In the genomic region with DNA sequence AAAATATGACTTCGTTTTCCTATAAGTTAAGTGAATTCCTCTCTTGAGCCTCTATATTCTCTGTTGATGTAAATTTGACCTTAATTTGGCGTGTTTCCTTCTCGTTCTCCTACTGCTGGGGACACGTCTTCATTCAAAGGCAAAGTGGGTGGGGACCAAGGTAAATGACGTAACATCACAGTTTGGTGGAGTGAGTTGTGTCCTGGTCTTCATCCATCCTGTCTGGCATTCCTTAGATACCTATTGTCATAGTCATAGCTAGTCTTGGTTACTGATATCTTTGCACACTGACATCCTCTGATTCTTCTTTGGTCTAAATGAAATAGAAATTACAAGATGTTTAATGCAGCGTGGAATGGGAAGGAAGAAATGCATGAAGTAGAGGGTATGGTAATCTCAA, we compare ENCODE assay signal across 15 cellular contexts.
DNase-seq lines count a peak whose midpoint lies in the region; ATAC-seq and TF ChIP-seq lines count a peak whose summit lies in the region.
"Had no signal": no experiment of that assay in that cellular context is flagged by ENCODE, and none has a peak within 500 bp of the region (broad histone marks: within the 10 kb centered on the region; RNA-seq: fewer than 3 reads in every experiment).

No MANE protein-coding gene starts in this region.

- peak; percentile 59; the same call in 2 of the 3 replicates for ATAC-seq in SK-N-SH treated with all-trans-retinoic acid at 6 μM for 48 hours
- ATAC-seq: activated CD8-positive, alpha-beta T cell treated with anti-CD3 and anti-CD28 coated beads, Interleukin-2, amount 10 ng/mL, durations not matched to agents 7 days and 5 days; Panc1 had no signal

- no peak overlapping the region for H2BK5ac ChIP-seq in trophoblast cell (ENCODE audit: low read depth, low read length, poor library complexity)

- H3K79me1 ChIP-seq in trophoblast cell (ENCODE audit: low read length) = peaks cover 4% of the 10 kb centered on the region

- H2AFZ ChIP-seq in SK-N-SH (ENCODE audit: low read depth) (no peak overlapping the region), PC-9 (no peak overlapping the region), trophoblast cell (ENCODE audit: insufficient read depth, low read length, poor library complexity) (no peak overlapping the region)

- no peaks in the 10 kb centered on the region for H4K20me1 ChIP-seq in SK-N-SH (ENCODE audit: insufficient read depth)
- 0 out of 2 replicates have a peak, but pooled peaks cover 3% of the 10 kb centered on the region for H4K20me1 ChIP-seq in PC-9 (ENCODE audit: insufficient read depth)

- no peak overlapping the region for H4K8ac ChIP-seq in trophoblast cell (ENCODE audit: low read depth, low read length)

- 88% methylated on average over 6 of the region's 6 CpGs for WGBS in SK-N-SH (ENCODE audit: low lambda C conversion rate)
- no CpG with 5 or more reads among the region's 6 CpGs for WGBS in trophoblast cell (ENCODE audit: extremely low coverage, insufficient coverage, insufficient read length)

- H3F3A ChIP-seq in SK-N-SH (replicated peaks; ENCODE audit: insufficient read depth) (no peaks in the 10 kb centered on the region), PC-9 (ENCODE audit: insufficient read depth, low read depth) (no peaks in the 10 kb centered on the region)

- no peak overlapping the region for H2BK120ac ChIP-seq in trophoblast cell (ENCODE audit: insufficient read depth, low read length, poor library complexity)

- no peak overlapping the region for H2AK5ac ChIP-seq in trophoblast cell (ENCODE audit: low read length)

- POLR2A ChIA-PET in SK-N-SH (lab: Yijun Ruan, JAX) (no interaction called here), PC-9 (lab: Charles Lee; ENCODE audit: unreplicated experiment) (no interaction called here)

- no peaks in the 10 kb centered on the region for H3K9me3 Mint-ChIP-seq in T-helper 2 cell treated with Interferon-gamma antibody and Interleukin-4, amounts not matched to agents 5 μg/mL and 100 μg/mL, for 36 hours
- H3K9me3 Mint-ChIP-seq: central memory CD8-positive, alpha-beta T cell had no signal

- H2BK12ac ChIP-seq in trophoblast cell (ENCODE audit: low read length) = no peak overlapping the region

- H3K9me3 ChIP-seq in SK-N-SH = no peaks in the 10 kb centered on the region
- H3K9me3 ChIP-seq in PC-9 (ENCODE audit: insufficient read depth, low read depth) = no peaks in the 10 kb centered on the region
- no peaks in the 10 kb centered on the region for H3K9me3 ChIP-seq in trophoblast cell (ENCODE audit: insufficient read depth, low read depth, low read length)
- no peaks in the 10 kb centered on the region for H3K9me3 ChIP-seq in effector memory CD4-positive, alpha-beta T cell (ENCODE audit: control insufficient read depth, low read length)

- TF ChIP-seq EP300 in SK-N-SH (IDR thresholded peaks at IDR 0.05; ENCODE audit: borderline replicate concordance in 1 of 2, low read depth in 1 of 2, low read length in 1 of 2) = no peak

- H3K36me3 Mint-ChIP-seq in T-helper 2 cell treated with Interferon-gamma antibody and Interleukin-4, amounts not matched to agents 5 μg/mL and 100 μg/mL, for 36 hours (ENCODE audit: low read depth) = peaks cover 2% of the 10 kb centered on the region

- H3K4me1 ChIP-seq in SK-N-SH (ENCODE audit: control insufficient read depth in 1 of 2, insufficient read depth in 2 of 2, low read depth in 1 of 2, low read length in 1 of 2) = no peaks in the 10 kb centered on the region
- H3K4me1 ChIP-seq in PC-9 (replicated peaks; ENCODE audit: insufficient read depth) = no peaks in the 10 kb centered on the region
- peaks cover 0 to 5% of the 10 kb centered on the region in 2 experiments for H3K4me1 ChIP-seq in trophoblast cell (ENCODE audit: control insufficient read depth in 1 of 2, insufficient read depth in 2 of 2, low read length in 2 of 2)
- no peaks in the 10 kb centered on the region for H3K4me1 ChIP-seq in effector memory CD4-positive, alpha-beta T cell (ENCODE audit: control insufficient read depth, insufficient read depth, low read length, poor library complexity, severe bottlenecking)

- TF ChIP-seq CTCF in SK-N-SH (IDR thresholded peaks at IDR 0.05) = no peak
- no peak for TF ChIP-seq CTCF in PC-9 (conservative IDR thresholded peaks at IDR 0.05)
- TF ChIP-seq CTCF in epithelial cell of esophagus (IDR thresholded peaks at IDR 0.05; ENCODE audit: insufficient read depth, low read depth, low read length, missing control alignments) = no peak

- H3K4me3 Mint-ChIP-seq in T-helper 2 cell treated with Interferon-gamma antibody and Interleukin-4, amounts not matched to agents 5 μg/mL and 100 μg/mL, for 36 hours = no peak overlapping the region
- H3K4me3 Mint-ChIP-seq: activated CD8-positive, alpha-beta T cell treated with anti-CD3 and anti-CD28 coated beads, Interleukin-2, amount 10 ng/mL, durations not matched to agents 7 days and 5 days; central memory CD8-positive, alpha-beta T cell had no signal

- no peak overlapping the region for H3K14ac ChIP-seq in trophoblast cell (ENCODE audit: low read length)

- no peak for TF ChIP-seq RAD21 in SK-N-SH (IDR thresholded peaks at IDR 0.05; ENCODE audit: low read length)

- DNase-seq in SK-N-SH (no peak), PC-9 (peak in 1 of 2 experiments; percentile 48), epithelial cell of esophagus (ENCODE audit: low read depth) (peak; percentile 42), trophoblast cell (peak in 1 of 2 donors; percentile 42)
- no peak for DNase-seq in effector memory CD4-positive, alpha-beta T cell
- no peak for DNase-seq in activated CD4-positive, alpha-beta T cell treated with anti-CD3 and anti-CD28 coated beads for 4 hours
- no peak for DNase-seq in T-helper 2 cell treated with Interferon-gamma antibody and Interleukin-4, amounts not matched to agents 5 μg/mL and 100 μg/mL, for 36 hours (ENCODE audit: low spot score)
- DNase-seq: activated CD8-positive, alpha-beta T cell treated with anti-CD3 and anti-CD28 coated beads, Interleukin-2, amount 10 ng/mL, durations not matched to agents 7 days and 5 days; activated gamma-delta T cell treated with Interleukin-2 at 50 U/mL for 16 hours; Calu3; NCI-H446 treated with DMSO at 0.1 percent for 48 hours had no signal

- H3K23ac ChIP-seq in trophoblast cell (ENCODE audit: low read length) = no peak overlapping the region

- H3K27ac ChIP-seq in SK-N-SH (ENCODE audit: low read depth in 2 of 2, low read length in 1 of 2) (no peak overlapping the region), PC-9 (no peak overlapping the region), trophoblast cell (ENCODE audit: low read depth, low read length) (peak overlapping the region; percentile 38)
- H3K27ac ChIP-seq in effector memory CD4-positive, alpha-beta T cell (ENCODE audit: insufficient read depth, low read length, poor library complexity, severe bottlenecking) = no peak overlapping the region
- H3K27ac ChIP-seq: 22Rv1 had no signal

- no peak overlapping the region for H3K18ac ChIP-seq in trophoblast cell (ENCODE audit: low read length)

- intact Hi-C loops in PC-9 (cut with micrococcal nuclease; ENCODE audit: unreplicated experiment) = no loop called here

- H3K4ac ChIP-seq in trophoblast cell (ENCODE audit: low read depth, low read length) = no peak overlapping the region

- H3K27me3 Mint-ChIP-seq in T-helper 2 cell treated with Interferon-gamma antibody and Interleukin-4, amounts not matched to agents 5 μg/mL and 100 μg/mL, for 36 hours (ENCODE audit: low read depth) = no peaks in the 10 kb centered on the region
- H3K27me3 Mint-ChIP-seq: central memory CD8-positive, alpha-beta T cell had no signal

- H3K4me2 ChIP-seq in SK-N-SH (no peak overlapping the region), PC-9 (0 out of 2 replicates have a peak overlapping the region, but pooled peaks have one; percentile 4), trophoblast cell (ENCODE audit: low read length) (peak overlapping the region; percentile 17)

- no peak overlapping the region for H4K91ac ChIP-seq in trophoblast cell (ENCODE audit: low read depth, low read length)

- BruUV-seq in PC-9 (replicated peaks; lab: Mats Ljungman, UMichigan) = no TSS peak

- no peaks in the 10 kb centered on the region for H3K79me2 ChIP-seq in SK-N-SH (ENCODE audit: insufficient read depth)
- H3K79me2 ChIP-seq in PC-9 (ENCODE audit: low read depth) = no peaks in the 10 kb centered on the region
- no peaks in the 10 kb centered on the region for H3K79me2 ChIP-seq in trophoblast cell (ENCODE audit: control insufficient read depth, insufficient read depth, low read length, poor library complexity)

- no peaks in the 10 kb centered on the region for H3K9me2 ChIP-seq in SK-N-SH
- no peaks in the 10 kb centered on the region for H3K9me2 ChIP-seq in PC-9 (ENCODE audit: insufficient read depth)

- H3K4me3 ChIP-seq in SK-N-SH (ENCODE audit: low read depth in 2 of 2, low read length in 1 of 2) = no peak overlapping the region
- no peak overlapping the region for H3K4me3 ChIP-seq in PC-9
- no peak overlapping the region for H3K4me3 ChIP-seq in epithelial cell of esophagus (ENCODE audit: low read length)
- H3K4me3 ChIP-seq in trophoblast cell (ENCODE audit: low read depth, low read length) = no peak overlapping the region
- no peak overlapping the region for H3K4me3 ChIP-seq in effector memory CD4-positive, alpha-beta T cell (ENCODE audit: insufficient read depth, low read depth, low read length, poor library complexity, severe bottlenecking)

- no peaks in the 10 kb centered on the region for H3K4me1 Mint-ChIP-seq in T-helper 2 cell treated with Interferon-gamma antibody and Interleukin-4, amounts not matched to agents 5 μg/mL and 100 μg/mL, for 36 hours (ENCODE audit: low read depth)
- H3K4me1 Mint-ChIP-seq: central memory CD8-positive, alpha-beta T cell had no signal

- H3K27ac Mint-ChIP-seq in T-helper 2 cell treated with Interferon-gamma antibody and Interleukin-4, amounts not matched to agents 5 μg/mL and 100 μg/mL, for 36 hours = no peak overlapping the region
- H3K27ac Mint-ChIP-seq: activated CD8-positive, alpha-beta T cell treated with anti-CD3 and anti-CD28 coated beads, Interleukin-2, amount 10 ng/mL, durations not matched to agents 7 days and 5 days had no signal

- H3K27me3 ChIP-seq in SK-N-SH (ENCODE audit: insufficient read depth) (no peaks in the 10 kb centered on the region), PC-9 (ENCODE audit: insufficient read depth, low read depth) (0 out of 2 replicates have a peak, but pooled peaks cover 3% of the 10 kb centered on the region), trophoblast cell (ENCODE audit: insufficient read depth, low read length) (no peaks in the 10 kb centered on the region)
- no peaks in the 10 kb centered on the region for H3K27me3 ChIP-seq in effector memory CD4-positive, alpha-beta T cell (replicated peaks; ENCODE audit: control insufficient read depth, insufficient read depth, low read length, poor library complexity, severe bottlenecking)

- no peak overlapping the region for H4K12ac ChIP-seq in trophoblast cell (ENCODE audit: low read depth, low read length)

- CTCF ChIA-PET in SK-N-SH (lab: Yijun Ruan, JAX) = no interaction called here
- CTCF ChIA-PET in PC-9 (lab: Charles Lee) = no interaction called here

- H3K36me3 ChIP-seq in SK-N-SH (replicated peaks in 1 of 2; ENCODE audit: control insufficient read depth in 1 of 2, insufficient read depth in 2 of 2, low read length in 1 of 2) = peaks cover 0 to 3% of the 10 kb centered on the region in 2 experiments
- H3K36me3 ChIP-seq in PC-9 (ENCODE audit: low read depth) = no peaks in the 10 kb centered on the region
- peaks cover 0 to 2% of the 10 kb centered on the region in 2 experiments for H3K36me3 ChIP-seq in trophoblast cell (ENCODE audit: control insufficient read depth in 1 of 2, insufficient read depth in 2 of 2, low read length in 2 of 2)
- no peaks in the 10 kb centered on the region for H3K36me3 ChIP-seq in effector memory CD4-positive, alpha-beta T cell (ENCODE audit: control insufficient read depth, insufficient read depth, low read length)

- H3K9ac ChIP-seq in SK-N-SH = no peak overlapping the region
- H3K9ac ChIP-seq in trophoblast cell (ENCODE audit: low read length) = no peak overlapping the region
